ENCODE assay signal across 23 cellular contexts in the genomic region with DNA sequence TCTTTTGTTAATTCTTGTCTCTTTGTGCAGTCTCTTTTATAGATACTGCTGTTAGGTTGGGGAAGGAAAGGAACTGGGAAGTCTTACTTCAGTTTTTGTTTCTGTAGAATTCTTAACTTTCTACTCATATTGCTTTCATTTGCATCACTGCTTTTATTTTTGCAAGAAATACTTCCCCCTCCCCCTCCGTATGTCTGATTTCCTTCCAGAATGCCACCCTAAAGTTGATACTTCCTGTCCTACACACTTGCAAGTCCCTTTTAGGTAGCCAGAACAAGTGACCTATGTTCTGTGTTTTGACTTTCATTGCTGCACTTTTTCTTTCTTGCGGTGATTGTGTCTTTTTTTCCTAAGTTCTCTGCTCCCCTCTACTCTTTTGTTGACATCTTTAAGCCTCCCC.
"Had no signal": no experiment of that assay in that cellular context is flagged by ENCODE, and none has a peak within 500 bp of the region (broad histone marks: within the 10 kb centered on the region; RNA-seq: fewer than 3 reads in every experiment).

No MANE protein-coding gene starts in this region.

- H3K4me3 Mint-ChIP-seq: dendritic cell treated with granulocyte-macrophage colony-stimulating factor and Interleukin-4, amounts not matched to agents 40 ng/mL and 50 ng/mL, for 4 days; effector memory CD8-positive, alpha-beta T cell; endodermal cell; mesothelial cell of epicardium had no signal

- H3K27ac Mint-ChIP-seq: dendritic cell treated with granulocyte-macrophage colony-stimulating factor and Interleukin-4, amounts not matched to agents 40 ng/mL and 50 ng/mL, for 4 days; effector memory CD8-positive, alpha-beta T cell; endodermal cell; mesothelial cell of epicardium had no signal

- H3K4me1 Mint-ChIP-seq: endodermal cell, mesothelial cell of epicardium had no signal

- DNase-seq: colonic mucosa; cortex of kidney; effector CD8-positive, alpha-beta T cell; effector memory CD8-positive, alpha-beta T cell; endodermal cell; erythroblast; esophagus squamous epithelium; foreskin fibroblast; foreskin melanocyte; gastrocnemius medialis; glutamatergic neuron; head of caudate nucleus; heart right ventricle; hippocampal formation; left cardiac atrium; left lung; left ventricle myocardium superior; lower lobe of right lung; mesenchymal stem cell; mucosa of descending colon had no signal

- H3K4me1 ChIP-seq: colonic mucosa, esophagus squamous epithelium, gastrocnemius medialis, heart right ventricle, left lung, lower lobe of right lung had no signal

- H3K36me3 Mint-ChIP-seq: mesothelial cell of epicardium had no signal

- ATAC-seq: effector memory CD8-positive, alpha-beta T cell; esophagus mucosa; gastrocnemius medialis; heart right ventricle; left cardiac atrium; left lung; left ventricle myocardium superior; lower lobe of right lung; mucosa of descending colon had no signal

- H3K9me3 ChIP-seq: colonic mucosa, gastrocnemius medialis, lower lobe of right lung had no signal

- H3K27me3 ChIP-seq: colonic mucosa, esophagus squamous epithelium, gastrocnemius medialis, heart right ventricle, left lung had no signal

- H3K36me3 ChIP-seq: colonic mucosa, esophagus squamous epithelium, gastrocnemius medialis, heart right ventricle, left lung, lower lobe of right lung had no signal

- H3K27me3 Mint-ChIP-seq: dendritic cell treated with granulocyte-macrophage colony-stimulating factor and Interleukin-4, amounts not matched to agents 40 ng/mL and 50 ng/mL, for 4 days had no signal

- H3K4me3 ChIP-seq: colonic mucosa, esophagus squamous epithelium, gastrocnemius medialis, heart right ventricle, left lung, lower lobe of right lung, mucosa of descending colon had no signal
